ENCODE assay signal across 18 cellular contexts in the genomic region with DNA sequence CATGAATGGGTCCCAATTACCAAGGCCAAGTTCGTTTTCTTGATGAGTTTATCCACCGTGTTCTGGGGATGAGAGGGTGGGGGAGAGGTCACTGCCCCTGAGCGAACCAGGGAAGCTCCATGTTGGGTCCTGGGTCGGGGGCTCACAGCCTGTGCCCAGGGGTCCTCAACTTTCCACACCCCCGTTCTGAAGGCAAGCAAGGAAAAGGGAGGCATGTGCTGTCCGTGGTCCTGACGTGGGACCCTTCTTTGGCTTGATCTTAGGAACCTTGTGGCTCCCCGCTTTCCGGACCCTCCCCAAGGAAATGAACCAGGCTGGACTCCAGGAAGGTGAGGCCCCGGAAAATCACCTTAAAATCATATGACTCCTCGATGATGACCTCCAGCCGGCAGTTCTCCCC. TPM values are rescaled to one million over a fixed set of nuclear protein-coding genes. Genes with fewer than 3 reads are reported as not detected.
DNase-seq lines count a peak whose midpoint lies in the region; ATAC-seq and TF ChIP-seq lines count a peak whose summit lies in the region.
"Had no signal": no experiment of that assay in that cellular context is flagged by ENCODE, and none has a peak within 500 bp of the region (broad histone marks: within the 10 kb centered on the region; RNA-seq: fewer than 3 reads in every experiment).

No MANE protein-coding gene starts in this region.

- H3K4me1 ChIP-seq in SK-N-SH (ENCODE audit: control insufficient read depth in 1 of 2, insufficient read depth in 2 of 2, low read depth in 1 of 2, low read length in 1 of 2), result no peaks in the 10 kb centered on the region; a peak in 1 of 4 replicates

- intact Hi-C loops in cardiac septum (cut with DNase I) (loop anchor here (2.0 kb wide), 1 partner anchor 79 kb away; no protein-coding TSS in a partner anchor), lower leg skin (cut with DNase I; ENCODE audit: low total_unique reads) (loop anchor here (5.0 kb wide), 1 partner anchor 260 kb away; no protein-coding TSS in a partner anchor)

- no peak overlapping the region for H3K9ac ChIP-seq in SK-N-SH

- H3K27me3 Mint-ChIP-seq in activated T-helper 17 cell treated with anti-CD3 and anti-CD28 coated beads, Interleukin-2, amount 50 U/mL, for 72 hours, result peaks cover 44% of the 10 kb centered on the region

- no peak for TF ChIP-seq POLR2A in lower leg skin (IDR thresholded peaks at IDR 0.05)

- CTCF ChIA-PET in SK-N-SH (lab: Yijun Ruan, JAX), result interaction anchor here (0.9 to 9.3 kb wide), 12 partner anchors 10 to 270 kb away, joined by 4 to 168 read pairs (median 15); partner anchors contain the start of genes KPTN and NAPA

- H3K4me3 Mint-ChIP-seq in activated T-helper 17 cell treated with anti-CD3 and anti-CD28 coated beads, Interleukin-2, amount 50 U/mL, for 72 hours, result no peak overlapping the region
- H3K4me3 Mint-ChIP-seq: HFFc6 had no signal

- no peaks in the 10 kb centered on the region for H3F3A ChIP-seq in SK-N-SH (replicated peaks; ENCODE audit: insufficient read depth)

- H3K4me1 Mint-ChIP-seq in activated T-helper 17 cell treated with anti-CD3 and anti-CD28 coated beads, Interleukin-2, amount 50 U/mL, for 72 hours, result peaks cover 9% of the 10 kb centered on the region

- H3K9me2 ChIP-seq in SK-N-SH, result no peaks in the 10 kb centered on the region

- H3K36me3 ChIP-seq in SK-N-SH (replicated peaks in 1 of 2; ENCODE audit: control insufficient read depth in 1 of 2, insufficient read depth in 2 of 2, low read length in 1 of 2), result no peaks in the 10 kb centered on the region

- no peak for TF ChIP-seq RAD21 in SK-N-SH (IDR thresholded peaks at IDR 0.05; ENCODE audit: low read length)

- H3K27me3 ChIP-seq in SK-N-SH (ENCODE audit: insufficient read depth), result no peaks in the 10 kb centered on the region

- WGBS in SK-N-SH (ENCODE audit: low lambda C conversion rate), result 41% methylated on average over 11 of the region's 12 CpGs
- 44 to 46% methylated on average over 12 of the region's 12 CpGs for WGBS in lower leg skin, 2 donors

- H3K27ac Mint-ChIP-seq in activated T-helper 17 cell treated with anti-CD3 and anti-CD28 coated beads, Interleukin-2, amount 50 U/mL, for 72 hours, result peak overlapping the region; percentile 18
- H3K27ac Mint-ChIP-seq: HFFc6 had no signal

- TF ChIP-seq CTCF in SK-N-SH (IDR thresholded peaks at IDR 0.05) (no peak), lower leg skin (IDR thresholded peaks at IDR 0.05) (no peak)

- POLR2A ChIA-PET in SK-N-SH (lab: Yijun Ruan, JAX), result no interaction called here

- H3K9me3 Mint-ChIP-seq in activated T-helper 17 cell treated with anti-CD3 and anti-CD28 coated beads, Interleukin-2, amount 50 U/mL, for 72 hours, result no peaks in the 10 kb centered on the region
- H3K9me3 Mint-ChIP-seq: CD4-positive, alpha-beta memory T cell; HFFc6 had no signal

- no peaks in the 10 kb centered on the region for H3K9me3 ChIP-seq in SK-N-SH

- TF ChIP-seq EP300 in SK-N-SH (IDR thresholded peaks at IDR 0.05; ENCODE audit: borderline replicate concordance in 1 of 2, low read depth in 1 of 2, low read length in 1 of 2), result no peak

- no peaks in the 10 kb centered on the region for H3K36me3 Mint-ChIP-seq in activated T-helper 17 cell treated with anti-CD3 and anti-CD28 coated beads, Interleukin-2, amount 50 U/mL, for 72 hours (ENCODE audit: low read depth)
- H3K36me3 Mint-ChIP-seq: CD4-positive, alpha-beta memory T cell had no signal

- DNase-seq in SK-N-SH, result no peak
- DNase-seq in left kidney (ENCODE audit: low read depth, low spot score), result peak; percentile 55
- no peak for DNase-seq in cardiac septum (ENCODE audit: low spot score)
- no peak for DNase-seq in lower leg skin (ENCODE audit: low spot score in 2 of 2)
- DNase-seq in OCI-M2 (lab: John Stamatoyannopoulos, UW; ENCODE audit: unreplicated experiment), result no peak
- no peak for DNase-seq in AG08395 (ENCODE audit: low spot score)
- DNase-seq: CD4-positive, alpha-beta memory T cell; DMS79; HFFc6; Karpas-422; MM.1S; NCI-H1105 treated with DMSO at 0.1 percent for 48 hours; NCI-H187; NCI-H345; NCI-H526 treated with DMSO at 0.1 percent for 48 hours had no signal

- no peak overlapping the region for H2AFZ ChIP-seq in SK-N-SH (ENCODE audit: low read depth)

- H3K27ac ChIP-seq in SK-N-SH (ENCODE audit: low read depth in 2 of 2, low read length in 1 of 2), result no peak overlapping the region
- H3K27ac ChIP-seq: 22Rv1 had no signal

- no peak for ATAC-seq in SK-N-SH treated with all-trans-retinoic acid at 6 μM for 48 hours
- no peak for ATAC-seq in activated T-helper 17 cell treated with anti-CD3 and anti-CD28 coated beads, Interleukin-2, amount 50 U/mL, for 72 hours (replicated peaks)

- no peaks in the 10 kb centered on the region for H4K20me1 ChIP-seq in SK-N-SH (ENCODE audit: insufficient read depth)

- no peak overlapping the region for H3K4me3 ChIP-seq in SK-N-SH (ENCODE audit: low read depth in 2 of 2, low read length in 1 of 2)
- no peak overlapping the region for H3K4me3 ChIP-seq in lower leg skin (ENCODE audit: low read depth, poor library complexity, severe bottlenecking)

- H3K4me2 ChIP-seq in SK-N-SH, result no peak overlapping the region

- no peaks in the 10 kb centered on the region for H3K79me2 ChIP-seq in SK-N-SH (ENCODE audit: insufficient read depth)

TF ChIP-seq in SK-N-SH, 30 proteins besides CTCF, POLR2A, EP300 and RAD21 (continues in another document):
- TF ChIP-seq GATA2 (CRISPR knock-in tag; IDR thresholded peaks at IDR 0.05) (no peak), FOXM1 (IDR thresholded peaks at IDR 0.05; ENCODE audit: low read depth) (no peak)

TF ChIP-seq in SK-N-SH treated with all-trans-retinoic acid at 6 μM for 48 hours, 23 proteins besides CTCF, POLR2A, EP300 and RAD21 (continues in another document):
- TF ChIP-seq POU6F1 (CRISPR knock-in tag; IDR thresholded peaks at IDR 0.05; ENCODE audit: borderline replicate concordance, low read depth) (no peak), CREB5 (CRISPR knock-in tag; IDR thresholded peaks at IDR 0.05; ENCODE audit: low read depth) (no peak), RARB (CRISPR knock-in tag; IDR thresholded peaks at IDR 0.05) (no peak)
- TF ChIP-seq, protein P1, sequence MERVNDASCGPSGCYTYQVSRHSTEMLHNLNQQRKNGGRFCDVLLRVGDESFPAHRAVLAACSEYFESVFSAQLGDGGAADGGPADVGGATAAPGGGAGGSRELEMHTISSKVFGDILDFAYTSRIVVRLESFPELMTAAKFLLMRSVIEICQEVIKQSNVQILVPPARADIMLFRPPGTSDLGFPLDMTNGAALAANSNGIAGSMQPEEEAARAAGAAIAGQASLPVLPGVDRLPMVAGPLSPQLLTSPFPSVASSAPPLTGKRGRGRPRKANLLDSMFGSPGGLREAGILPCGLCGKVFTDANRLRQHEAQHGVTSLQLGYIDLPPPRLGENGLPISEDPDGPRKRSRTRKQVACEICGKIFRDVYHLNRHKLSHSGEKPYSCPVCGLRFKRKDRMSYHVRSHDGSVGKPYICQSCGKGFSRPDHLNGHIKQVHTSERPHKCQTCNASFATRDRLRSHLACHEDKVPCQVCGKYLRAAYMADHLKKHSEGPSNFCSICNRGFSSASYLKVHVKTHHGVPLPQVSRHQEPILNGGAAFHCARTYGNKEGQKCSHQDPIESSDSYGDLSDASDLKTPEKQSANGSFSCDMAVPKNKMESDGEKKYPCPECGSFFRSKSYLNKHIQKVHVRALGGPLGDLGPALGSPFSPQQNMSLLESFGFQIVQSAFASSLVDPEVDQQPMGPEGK (CRISPR knock-in tag; IDR thresholded peaks at IDR 0.05; ENCODE audit: borderline replicate concordance), result no peak

RNA-seq across cellular contexts. Expression of gene MEIS3, which starts 18.2 kb away (rescaled TPM):
- 61.0 and 69.8 TPM in 2 replicates for polyA plus RNA-seq in SK-N-SH (2012; rRNA removed)
- 34.6 and 50.3 TPM in 2 replicates for polyA plus RNA-seq in SK-N-SH (2012; cell fraction: cytosol; rRNA removed)
- 160 and 191 TPM in 2 replicates for polyA plus RNA-seq in SK-N-SH (2012; cell fraction: nucleus; rRNA removed)
- under 1 TPM in 1 of 2 donors, not detected in 1; 0.39 TPM for total RNA-seq in activated T-helper 17 cell treated with anti-CD3 and anti-CD28 coated beads, Interleukin-2, amount 50 U/mL, for 72 hours
- total RNA-seq in cardiac septum, result 3.7 TPM
- 1 to 10 TPM; 1.9 to 8.5 (median 4.6) TPM for total RNA-seq in lower leg skin

RNA-seq across cellular contexts. Expression of gene SLC8A2, which starts 34.2 kb away (rescaled TPM):
- 0.29 and 0.58 TPM in 2 replicates for polyA plus RNA-seq in SK-N-SH (2012; rRNA removed)
- 0.26 and 0.45 TPM in 2 replicates for polyA plus RNA-seq in SK-N-SH (2012; cell fraction: cytosol; rRNA removed)
- 0.56 and 0.79 TPM in 2 replicates for polyA plus RNA-seq in SK-N-SH (2012; cell fraction: nucleus; rRNA removed)
- total RNA-seq in activated T-helper 17 cell treated with anti-CD3 and anti-CD28 coated beads, Interleukin-2, amount 50 U/mL, for 72 hours, result under 1 TPM; 0.06 to 0.50 TPM
- total RNA-seq in cardiac septum (0.59 TPM), lower leg skin (1 to 10 TPM in 2 of 4 donors, under 1 TPM in 1, not detected in 1; 0.38 to 2.3 (median 1.6) TPM)
- total RNA-seq: CD4-positive, alpha-beta memory T cell; HFFc6 had no signal
- polyA plus RNA-seq: CD4-positive, alpha-beta memory T cell had no signal

RNA-seq across cellular contexts. Expression of gene KPTN, which starts 46.5 kb away (rescaled TPM):
- 15.8 and 17.7 TPM in 2 replicates for polyA plus RNA-seq in SK-N-SH (2012; rRNA removed)
- polyA plus RNA-seq in SK-N-SH (2012; cell fraction: cytosol; rRNA removed), result 6.3 and 8.9 TPM in 2 replicates
- 64.6 and 79.2 TPM in 2 replicates for polyA plus RNA-seq in SK-N-SH (2012; cell fraction: nucleus; rRNA removed)
- 10 to 100 TPM; 12.9 to 17.7 TPM for total RNA-seq in activated T-helper 17 cell treated with anti-CD3 and anti-CD28 coated beads, Interleukin-2, amount 50 U/mL, for 72 hours
- total RNA-seq in cardiac septum (5.2 TPM), lower leg skin (1 to 10 TPM; 3.5 to 9.0 (median 5.9) TPM)
